24 cellular contexts compared by ENCODE assay signal in genomic region chr3:66104535-66104934, GRCh38.
"Had no signal": no experiment of that assay in that cellular context is flagged by ENCODE, and none has a peak within 500 bp of the region (broad histone marks: within the 10 kb centered on the region; RNA-seq: fewer than 3 reads in every experiment).

No MANE protein-coding gene starts in this region.

- DNase-seq: effector CD8-positive, alpha-beta T cell; endodermal cell; erythroblast; gastrocnemius medialis; head of caudate nucleus; mesendoderm; midbrain; naive thymus-derived CD8-positive, alpha-beta T cell; posterior cingulate gyrus; psoas muscle; right cardiac atrium; spleen; stimulated activated CD4-positive, alpha-beta T cell treated with anti-CD3 and anti-CD28 coated beads, Interleukin-4, amount 100 ng/mL, for 4 hours; stimulated activated naive CD8-positive, alpha-beta T cell treated with anti-CD3 and anti-CD28 coated beads, Interleukin-15, Interleukin-2, amounts not matched to agents 100 U/mL and 50 U/mL, for 24 hours; substantia nigra; testis; tibial artery had no signal

- ATAC-seq: gastrocnemius medialis; left lobe of liver; naive thymus-derived CD8-positive, alpha-beta T cell; psoas muscle; right cardiac atrium; stimulated activated memory B cell treated with anti-CD40 and anti-IgM and Interleukin-4, amounts not matched to agents 10 μg/mL and 1 μg/mL and 100 μg/mL, for 72 hours; stimulated activated naive CD8-positive, alpha-beta T cell treated with anti-CD3 and anti-CD28 coated beads, Interleukin-15, Interleukin-2, amounts not matched to agents 100 U/mL and 50 U/mL, for 24 hours had no signal

- H3K36me3 ChIP-seq: gastrocnemius medialis, neutrophil, spleen, tibial artery had no signal

- H3K4me1 ChIP-seq: gastrocnemius medialis, psoas muscle, spleen, testis had no signal

- H3K4me3 ChIP-seq: gastrocnemius medialis, psoas muscle, skin epidermis, spleen, testis, tibial artery had no signal

- H3K9me3 ChIP-seq: gastrocnemius medialis, neutrophil, psoas muscle, spleen, testis, tibial artery had no signal

- FAIRE-seq: colon, endothelial cell of umbilical vein, keratinocyte had no signal

- H3K27ac ChIP-seq: gastrocnemius medialis, neutrophil, psoas muscle, skin epidermis, spleen, testis, tibial artery had no signal

- H3K27me3 ChIP-seq: gastrocnemius medialis, neutrophil, spleen, testis, tibial artery had no signal
